In genomic region chr4:48015678-48016077, GRCh38 we compare ENCODE assay signal across 10 cellular contexts. TPM values are rescaled to one million over a fixed set of nuclear protein-coding genes. Genes with fewer than 3 reads are reported as not detected.
DNase-seq lines count a peak whose midpoint lies in the region; ATAC-seq, FAIRE-seq and TF ChIP-seq lines count a peak whose summit lies in the region.
"Had no signal": no experiment of that assay in that cellular context is flagged by ENCODE, and none has a peak within 500 bp of the region (broad histone marks: within the 10 kb centered on the region; RNA-seq: fewer than 3 reads in every experiment).

No MANE protein-coding gene starts in this region.

- TF ChIP-seq CTCF in astrocyte (IDR thresholded peaks at IDR 0.05; ENCODE audit: insufficient read depth, low read depth, low read length) (no peak), lower lobe of right lung (IDR thresholded peaks at IDR 0.05) (no peak), upper lobe of right lung (IDR thresholded peaks at IDR 0.05) (no peak)

- peak overlapping the region; percentile 69 for H3K4me3 Mint-ChIP-seq in activated naive CD4-positive, alpha-beta T cell treated with anti-CD3 and anti-CD28 coated beads, Interleukin-2, amount 10 ng/mL, durations not matched to agents 7 days and 5 days
- peak overlapping the region; percentile 91 for H3K4me3 Mint-ChIP-seq in astrocyte (ENCODE audit: unreplicated experiment)

- H3K9ac ChIP-seq in astrocyte (ENCODE audit: low read length): peak overlapping the region; percentile 93

- no peaks in the 10 kb centered on the region for H3K79me2 ChIP-seq in astrocyte (ENCODE audit: insufficient read depth, low read length)

- H3K36me3 Mint-ChIP-seq in activated naive CD4-positive, alpha-beta T cell treated with anti-CD3 and anti-CD28 coated beads, Interleukin-2, amount 10 ng/mL, durations not matched to agents 7 days and 5 days: no peaks in the 10 kb centered on the region
- peaks cover 2% of the 10 kb centered on the region for H3K36me3 Mint-ChIP-seq in astrocyte (ENCODE audit: low read depth, unreplicated experiment)

- peaks cover 9% of the 10 kb centered on the region for H3K4me1 Mint-ChIP-seq in activated naive CD4-positive, alpha-beta T cell treated with anti-CD3 and anti-CD28 coated beads, Interleukin-2, amount 10 ng/mL, durations not matched to agents 7 days and 5 days
- H3K4me1 Mint-ChIP-seq in astrocyte (ENCODE audit: low read depth, unreplicated experiment): peaks cover 2% of the 10 kb centered on the region

- H4K20me1 ChIP-seq in astrocyte (ENCODE audit: insufficient read depth, low read length): no peaks in the 10 kb centered on the region

- H3K36me3 ChIP-seq in astrocyte (ENCODE audit: insufficient read depth, low read length) (no peaks in the 10 kb centered on the region), lower lobe of right lung (no peaks in the 10 kb centered on the region), upper lobe of right lung (no peaks in the 10 kb centered on the region)

- H3K9me3 Mint-ChIP-seq in activated naive CD4-positive, alpha-beta T cell treated with anti-CD3 and anti-CD28 coated beads, Interleukin-2, amount 10 ng/mL, durations not matched to agents 7 days and 5 days: no peaks in the 10 kb centered on the region
- H3K9me3 Mint-ChIP-seq in astrocyte (ENCODE audit: unreplicated experiment): peaks cover 6% of the 10 kb centered on the region

- ATAC-seq in lower lobe of right lung (no peak), upper lobe of right lung (no peak), HG02610 (IDR thresholded peaks at IDR 0.05; ENCODE audit: unreplicated experiment) (no peak)

- intact Hi-C loops in lower lobe of right lung (cut with DNase I) (no loop called here), upper lobe of right lung (cut with DNase I) (no loop called here)

- H3K4me3 ChIP-seq in astrocyte (ENCODE audit: insufficient read depth, low read depth, low read length) (peak overlapping the region; percentile 90), lower lobe of right lung (peak overlapping the region; percentile 68), upper lobe of right lung (peak overlapping the region; percentile 70)

- H3K9me3 ChIP-seq in astrocyte (ENCODE audit: insufficient read depth, low read depth, low read length) (no peaks in the 10 kb centered on the region), lower lobe of right lung (no peaks in the 10 kb centered on the region), upper lobe of right lung (no peaks in the 10 kb centered on the region)

- CTCF ChIA-PET in activated naive CD4-positive, alpha-beta T cell treated with anti-CD3 and anti-CD28 coated beads, Interleukin-2, amount 10 ng/mL, durations not matched to agents 7 days and 5 days (lab: Charles Lee): interaction anchor here (0.8 to 1.6 kb wide), 4 partner anchors 13 to 93 kb away, joined by 3 to 5 read pairs (median 3); no protein-coding TSS in a partner anchor

- no peak overlapping the region for H2AFZ ChIP-seq in astrocyte (ENCODE audit: low read depth, low read length)

- no peak for FAIRE-seq in astrocyte (lab: Jason Lieb, UNC)

- H3K4me1 ChIP-seq in astrocyte (ENCODE audit: insufficient read depth, low read length) (peaks cover 9% of the 10 kb centered on the region), lower lobe of right lung (peaks cover 19% of the 10 kb centered on the region), upper lobe of right lung (peaks cover 8% of the 10 kb centered on the region)

- H3K27ac Mint-ChIP-seq in activated naive CD4-positive, alpha-beta T cell treated with anti-CD3 and anti-CD28 coated beads, Interleukin-2, amount 10 ng/mL, durations not matched to agents 7 days and 5 days: no peak overlapping the region
- H3K27ac Mint-ChIP-seq in astrocyte (ENCODE audit: unreplicated experiment): no peak overlapping the region

- no peak for DNase-seq in activated naive CD4-positive, alpha-beta T cell treated with anti-CD3 and anti-CD28 coated beads, Interleukin-2, amount 10 ng/mL, durations not matched to agents 7 days and 5 days
- no peak for DNase-seq in activated naive CD4-positive, alpha-beta T cell treated with anti-CD3 and anti-CD28 coated beads, Interleukin-2, amount 50 U/mL, for 16 hours
- DNase-seq in astrocyte (ENCODE audit: low read depth) (no peak), lower lobe of right lung (no peak), upper lobe of right lung (no peak), SKM-1 (lab: John Stamatoyannopoulos, UW; ENCODE audit: unreplicated experiment) (no peak), G401 (ENCODE audit: low spot score) (no peak)
- DNase-seq: KG1 had no signal

- H3K27me3 ChIP-seq in astrocyte (ENCODE audit: insufficient read depth, low read length): no peaks in the 10 kb centered on the region
- peaks cover 18% of the 10 kb centered on the region for H3K27me3 ChIP-seq in lower lobe of right lung (ENCODE audit: low read depth)
- peaks cover 20% of the 10 kb centered on the region for H3K27me3 ChIP-seq in upper lobe of right lung

- H3K4me2 ChIP-seq in astrocyte (ENCODE audit: low read length): peak overlapping the region; percentile 99

- in situ Hi-C loops in G401 (cut with HindIII; ENCODE audit: low sequenced_read_pairs): no loop called here

- H3K27ac ChIP-seq in astrocyte (ENCODE audit: low read depth, low read length) (no peak overlapping the region), lower lobe of right lung (no peak overlapping the region), upper lobe of right lung (no peak overlapping the region)

- peaks cover 59% of the 10 kb centered on the region for H3K27me3 Mint-ChIP-seq in activated naive CD4-positive, alpha-beta T cell treated with anti-CD3 and anti-CD28 coated beads, Interleukin-2, amount 10 ng/mL, durations not matched to agents 7 days and 5 days
- H3K27me3 Mint-ChIP-seq in astrocyte (ENCODE audit: low read depth, unreplicated experiment): no peaks in the 10 kb centered on the region

RNA-seq across cellular contexts. Expression of gene CNGA1, which starts 0.8 kb away (rescaled TPM):
- total RNA-seq in astrocyte: not detected in 2 replicates
- 0.53 TPM for total RNA-seq in lower lobe of right lung
- total RNA-seq in upper lobe of right lung: not detected
- not detected in 2 replicates for total RNA-seq in G401 (2014; rRNA removed; shearing (Covaris generic))
- total RNA-seq: RPMI7951 had no signal

RNA-seq across cellular contexts. Expression of gene NIPAL1, which starts 0.9 kb away (rescaled TPM):
- 3.8 and 4.9 TPM in 2 replicates for total RNA-seq in astrocyte
- 1.3 TPM for total RNA-seq in lower lobe of right lung
- 2.0 TPM for total RNA-seq in upper lobe of right lung
- 0.14 and 0.31 TPM in 2 replicates for total RNA-seq in G401 (2014; rRNA removed; shearing (Covaris generic))
